ENCODE assay signal across 29 cellular contexts in the genomic region with DNA sequence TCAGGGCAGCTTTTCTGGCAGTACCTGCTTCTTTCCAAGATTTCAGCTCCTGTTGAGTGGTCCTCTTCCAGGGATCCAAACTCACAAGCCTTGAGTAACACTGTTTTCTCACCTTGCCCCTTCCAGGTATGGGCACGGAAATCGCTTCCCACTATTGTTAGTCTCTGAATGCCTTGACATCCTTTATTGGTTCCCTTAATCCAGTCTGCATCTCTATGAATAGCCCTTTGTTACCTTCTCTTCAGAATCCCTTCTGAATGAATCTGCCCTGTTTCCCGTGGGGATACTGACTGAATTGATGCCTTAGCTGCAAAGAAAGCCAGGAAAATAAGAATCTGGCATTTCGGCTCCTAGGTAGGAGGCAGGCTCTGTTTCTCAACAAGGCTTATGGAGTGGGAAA.
"Had no signal": no experiment of that assay in that cellular context is flagged by ENCODE, and none has a peak within 500 bp of the region (broad histone marks: within the 10 kb centered on the region; RNA-seq: fewer than 3 reads in every experiment).

No MANE protein-coding gene starts in this region.

- H3K9me3 ChIP-seq: Peyer's patch, SJSA1 had no signal

- H3K4me3 Mint-ChIP-seq: activated B cell treated with CpG ODN at 0.5 μM for 24 hours; activated CD4-positive, alpha-beta T cell treated with anti-CD3 and anti-CD28 coated beads, Interleukin-2, amount 10 ng/mL, durations not matched to agents 24 days and 14 days; activated CD8-positive, alpha-beta memory T cell treated with anti-CD3 and anti-CD28 coated beads, Interleukin-2, amount 10 ng/mL, durations not matched to agents 7 days and 5 days; activated naive CD4-positive, alpha-beta T cell treated with anti-CD3 and anti-CD28 coated beads for 36 hours; activated naive CD8-positive, alpha-beta T cell; activated T-cell treated with anti-CD3 and anti-CD28 coated beads, Interleukin-2, amount 50 U/mL, for 24 hours; T-helper 1 cell treated with Interleukin-12 subunit alpha and Interleukin-12 subunit beta and Interleukin-4 antibody, amounts not matched to agents 30 μg/mL and 1 μg/mL, for 36 hours had no signal

- H3K4me1 Mint-ChIP-seq: activated B cell treated with CpG ODN at 0.5 μM for 24 hours; activated CD4-positive, alpha-beta T cell treated with anti-CD3 and anti-CD28 coated beads, Interleukin-2, amount 10 ng/mL, durations not matched to agents 24 days and 14 days; activated CD8-positive, alpha-beta memory T cell treated with anti-CD3 and anti-CD28 coated beads, Interleukin-2, amount 10 ng/mL, durations not matched to agents 7 days and 5 days had no signal

- H3K27ac ChIP-seq: brain microvascular endothelial cell, Peyer's patch, RWPE1, SJSA1 had no signal

- H3K27ac Mint-ChIP-seq: activated B cell treated with CpG ODN at 0.5 μM for 24 hours; activated CD4-positive, alpha-beta T cell treated with anti-CD3 and anti-CD28 coated beads, Interleukin-2, amount 10 ng/mL, durations not matched to agents 24 days and 14 days; activated CD8-positive, alpha-beta memory T cell treated with anti-CD3 and anti-CD28 coated beads, Interleukin-2, amount 10 ng/mL, durations not matched to agents 7 days and 5 days; activated naive CD4-positive, alpha-beta T cell treated with anti-CD3 and anti-CD28 coated beads for 36 hours; activated naive CD8-positive, alpha-beta T cell; activated T-cell treated with anti-CD3 and anti-CD28 coated beads, Interleukin-2, amount 50 U/mL, for 24 hours; T-helper 1 cell treated with Interleukin-12 subunit alpha and Interleukin-12 subunit beta and Interleukin-4 antibody, amounts not matched to agents 30 μg/mL and 1 μg/mL, for 36 hours had no signal

- H3K4me3 ChIP-seq: K562, Peyer's patch, SJSA1 had no signal

- H3K36me3 ChIP-seq: brain microvascular endothelial cell, Peyer's patch, SJSA1 had no signal

- H3K27me3 ChIP-seq: brain microvascular endothelial cell, Peyer's patch had no signal

- H3K27me3 Mint-ChIP-seq: activated B cell treated with CpG ODN at 0.5 μM for 24 hours had no signal

- H3K4me1 ChIP-seq: SJSA1 had no signal

- H3K9me3 Mint-ChIP-seq: activated CD4-positive, alpha-beta T cell treated with anti-CD3 and anti-CD28 coated beads, Interleukin-2, amount 10 ng/mL, durations not matched to agents 24 days and 14 days; activated naive CD4-positive, alpha-beta T cell treated with anti-CD3 and anti-CD28 coated beads for 36 hours; activated T-cell treated with anti-CD3 and anti-CD28 coated beads, Interleukin-2, amount 50 U/mL, for 24 hours; T-helper 1 cell treated with Interleukin-12 subunit alpha and Interleukin-12 subunit beta and Interleukin-4 antibody, amounts not matched to agents 30 μg/mL and 1 μg/mL, for 36 hours had no signal

- DNase-seq: activated B cell treated with CpG ODN at 0.5 μM for 24 hours; activated CD4-positive, alpha-beta T cell treated with anti-CD3 and anti-CD28 coated beads for 1 hour; activated CD4-positive, alpha-beta T cell treated with anti-CD3 and anti-CD28 coated beads, Interleukin-2, amount 10 ng/mL, durations not matched to agents 24 days and 14 days; activated CD4-positive, alpha-beta T cell treated with anti-CD3 and anti-CD28 coated beads, Interleukin-2, amount 50 U/mL, for 48 hours; activated CD8-positive, alpha-beta memory T cell treated with anti-CD3 and anti-CD28 coated beads, Interleukin-2, amount 10 ng/mL, durations not matched to agents 7 days and 5 days; activated gamma-delta T cell; activated naive CD4-positive, alpha-beta T cell treated with anti-CD3 and anti-CD28 coated beads for 36 hours; activated T-cell treated with anti-CD3 and anti-CD28 coated beads, Interleukin-2, amount 50 U/mL, for 24 hours; amygdala; brain microvascular endothelial cell; cerebellar nuclear complex; Karpas-422; MM.1S; NCI-H1105; NCI-H1436; NCI-H187; NCI-H2081; NCI-H2171; NCI-H2227 treated with DMSO at 0.1 percent for 48 hours; NCI-H446 treated with DMSO at 0.1 percent for 48 hours; NCI-H526; NCI-H774; Peyer's patch; Right ventricle myocardium superior had no signal

- H3K36me3 Mint-ChIP-seq: activated CD8-positive, alpha-beta memory T cell treated with anti-CD3 and anti-CD28 coated beads, Interleukin-2, amount 10 ng/mL, durations not matched to agents 7 days and 5 days; activated naive CD8-positive, alpha-beta T cell had no signal
